ENCODE assay signal across 10 cellular contexts in the genomic region with DNA sequence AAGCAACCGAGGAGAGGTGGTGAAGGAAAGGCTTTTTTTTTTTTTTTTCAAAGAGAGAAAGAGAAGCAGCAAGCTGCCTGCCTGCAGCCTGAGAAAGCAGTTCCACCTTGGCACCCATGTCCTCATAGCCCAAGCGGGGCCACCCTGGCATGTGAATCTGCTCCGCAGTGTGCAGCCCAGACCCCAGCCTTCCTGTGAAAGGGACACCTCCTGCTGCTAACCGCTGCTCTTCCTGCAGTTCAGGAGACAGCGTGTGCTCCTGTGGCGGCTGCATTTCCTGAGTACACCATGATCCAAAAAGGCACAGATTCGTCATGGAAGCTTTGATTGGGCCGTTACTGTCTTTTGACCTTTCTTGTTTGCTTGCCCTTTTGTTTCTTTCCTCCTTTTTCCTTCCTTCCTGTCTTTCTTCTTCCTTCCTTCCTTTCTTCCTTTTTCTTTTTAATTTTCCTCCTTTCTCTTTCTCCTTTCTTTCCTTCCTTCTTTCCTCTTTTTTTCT. TPM values are rescaled to one million over a fixed set of nuclear protein-coding genes. Genes with fewer than 3 reads are reported as not detected.
DNase-seq lines count a peak whose midpoint lies in the region; ATAC-seq and TF ChIP-seq lines count a peak whose summit lies in the region.
"Had no signal": no experiment of that assay in that cellular context is flagged by ENCODE, and none has a peak within 500 bp of the region (broad histone marks: within the 10 kb centered on the region; RNA-seq: fewer than 3 reads in every experiment).

No MANE protein-coding gene starts in this region.

- H3K79me2 ChIP-seq in smooth muscle cell (ENCODE audit: low read depth), result no peaks in the 10 kb centered on the region

- no peak for ATAC-seq in HG03159 (IDR thresholded peaks at IDR 0.05; ENCODE audit: unreplicated experiment)

- no peak overlapping the region for H2AFZ ChIP-seq in smooth muscle cell (ENCODE audit: low read depth)

- H3K27ac Mint-ChIP-seq in activated naive CD4-positive, alpha-beta T cell treated with anti-CD3 and anti-CD28 coated beads, Interleukin-2, amount 50 U/mL, for 24 hours, result peak overlapping the region; percentile 96
- H3K27ac Mint-ChIP-seq in glutamatergic neuron (ENCODE audit: unreplicated experiment), result no peak overlapping the region

- peaks cover 42 to 70% (median 47%) of the 10 kb centered on the region in 11 experiments for H3K36me3 ChIP-seq in BLaER1 treated with 17β-estradiol and CSF1 and Interleukin-3, amounts not matched to agents 10 nM and 100 nM
- H3K36me3 ChIP-seq in mucosa of rectum (ENCODE audit: control insufficient read depth in 2 of 2, insufficient read depth in 2 of 2, low read length in 2 of 2) (no peaks in the 10 kb centered on the region), smooth muscle cell (ENCODE audit: low read depth) (no peaks in the 10 kb centered on the region)

- H3K27ac ChIP-seq in BLaER1 treated with 17β-estradiol and CSF1 and Interleukin-3, amounts not matched to agents 10 nM and 100 nM, result peak overlapping the region in 10 of 11 experiments; percentile 23 to 68 (median 48); a peak in 17 of 22 replicates
- H3K27ac ChIP-seq in mucosa of rectum (ENCODE audit: low read depth in 2 of 2, low read length in 2 of 2) (peak overlapping the region; percentile 40 to 44), smooth muscle cell (ENCODE audit: low read depth) (no peak overlapping the region)
- H3K27ac ChIP-seq: dorsolateral prefrontal cortex had no signal

- H3K27me3 ChIP-seq in BLaER1 treated with 17β-estradiol and CSF1 and Interleukin-3, amounts not matched to agents 10 nM and 100 nM, result no peaks in the 10 kb centered on the region
- H3K27me3 ChIP-seq in mucosa of rectum (ENCODE audit: control insufficient read depth in 2 of 2, insufficient read depth in 2 of 2, low read length in 2 of 2) (no peaks in the 10 kb centered on the region), smooth muscle cell (ENCODE audit: low read depth) (peaks cover 17% of the 10 kb centered on the region)
- H3K27me3 ChIP-seq: dorsolateral prefrontal cortex had no signal

- DNase-seq in NCI-H69 (lab: John Stamatoyannopoulos, UW) (peak; percentile 88), glutamatergic neuron (no peak), smooth muscle cell (lab: John Stamatoyannopoulos, UW; ENCODE audit: unreplicated experiment) (no peak), epidermal melanocyte (ENCODE audit: insufficient read length, low spot score) (no peak)
- DNase-seq: T1000 had no signal

- peaks cover 19% of the 10 kb centered on the region for H3K36me3 Mint-ChIP-seq in activated naive CD4-positive, alpha-beta T cell treated with anti-CD3 and anti-CD28 coated beads, Interleukin-2, amount 50 U/mL, for 24 hours
- no peaks in the 10 kb centered on the region for H3K36me3 Mint-ChIP-seq in glutamatergic neuron (ENCODE audit: unreplicated experiment)

- peaks cover 0 to 95% (median 73%) of the 10 kb centered on the region in 11 experiments; a peak in 15 of 22 replicates for H4K20me1 ChIP-seq in BLaER1 treated with 17β-estradiol and CSF1 and Interleukin-3, amounts not matched to agents 10 nM and 100 nM
- no peaks in the 10 kb centered on the region for H4K20me1 ChIP-seq in smooth muscle cell (ENCODE audit: low read depth)

- peaks cover 51 to 80% (median 62%) of the 10 kb centered on the region in 10 experiments for H3K4me1 ChIP-seq in BLaER1 treated with 17β-estradiol and CSF1 and Interleukin-3, amounts not matched to agents 10 nM and 100 nM
- H3K4me1 ChIP-seq in mucosa of rectum (ENCODE audit: control insufficient read depth in 2 of 2, insufficient read depth in 2 of 2, low read length in 2 of 2) (peaks cover 2 to 3% of the 10 kb centered on the region in 2 donors), smooth muscle cell (ENCODE audit: low read depth) (no peaks in the 10 kb centered on the region)

- peak overlapping the region in 7 of 11 experiments; percentile 6 to 47 (median 32); a peak in 8 of 22 replicates for H3K9ac ChIP-seq in BLaER1 treated with 17β-estradiol and CSF1 and Interleukin-3, amounts not matched to agents 10 nM and 100 nM
- peak overlapping the region in 1 of 2 donors; percentile 5 for H3K9ac ChIP-seq in mucosa of rectum (ENCODE audit: low read depth in 1 of 2, low read length in 2 of 2)
- no peak overlapping the region for H3K9ac ChIP-seq in smooth muscle cell (ENCODE audit: low read depth)

- 44% methylated on average over 8 of the region's 8 CpGs for WGBS in smooth muscle cell (ENCODE audit: low lambda C conversion rate)

- H3K4me1 Mint-ChIP-seq in activated naive CD4-positive, alpha-beta T cell treated with anti-CD3 and anti-CD28 coated beads, Interleukin-2, amount 50 U/mL, for 24 hours, result peaks cover 28% of the 10 kb centered on the region
- H3K4me1 Mint-ChIP-seq in glutamatergic neuron (ENCODE audit: low read depth, unreplicated experiment), result peaks cover 27% of the 10 kb centered on the region

- peak overlapping the region in 1 of 10 experiments; percentile 24; a peak in 2 of 20 replicates for H3K4me3 ChIP-seq in BLaER1 treated with 17β-estradiol and CSF1 and Interleukin-3, amounts not matched to agents 10 nM and 100 nM
- H3K4me3 ChIP-seq in mucosa of rectum (ENCODE audit: low read length in 2 of 2) (no peak overlapping the region), smooth muscle cell (no peak overlapping the region)
- H3K4me3 ChIP-seq: dorsolateral prefrontal cortex had no signal

- peak overlapping the region; percentile 67 to 96 (median 78) for H3K4me2 ChIP-seq in BLaER1 treated with 17β-estradiol and CSF1 and Interleukin-3, amounts not matched to agents 10 nM and 100 nM
- no peak overlapping the region for H3K4me2 ChIP-seq in smooth muscle cell

- H3K27me3 Mint-ChIP-seq in activated naive CD4-positive, alpha-beta T cell treated with anti-CD3 and anti-CD28 coated beads, Interleukin-2, amount 50 U/mL, for 24 hours, result no peaks in the 10 kb centered on the region
- H3K27me3 Mint-ChIP-seq in glutamatergic neuron (ENCODE audit: unreplicated experiment), result peaks cover 2% of the 10 kb centered on the region

- H3K4me3 Mint-ChIP-seq in activated naive CD4-positive, alpha-beta T cell treated with anti-CD3 and anti-CD28 coated beads, Interleukin-2, amount 50 U/mL, for 24 hours, result peak overlapping the region; percentile 79
- no peak overlapping the region for H3K4me3 Mint-ChIP-seq in glutamatergic neuron (ENCODE audit: unreplicated experiment)

- no peaks in the 10 kb centered on the region for H3K9me3 Mint-ChIP-seq in activated naive CD4-positive, alpha-beta T cell treated with anti-CD3 and anti-CD28 coated beads, Interleukin-2, amount 50 U/mL, for 24 hours
- peaks cover 1% of the 10 kb centered on the region for H3K9me3 Mint-ChIP-seq in glutamatergic neuron (ENCODE audit: unreplicated experiment)

- TF ChIP-seq CTCF in glutamatergic neuron (IDR thresholded peaks at IDR 0.05; ENCODE audit: partially characterized antibody, unreplicated experiment) (no peak), smooth muscle cell (IDR thresholded peaks at IDR 0.05; ENCODE audit: borderline replicate concordance, insufficient read depth, poor library complexity, severe bottlenecking) (no peak)

- H3F3A ChIP-seq in smooth muscle cell (ENCODE audit: low read depth), result peaks cover 4% of the 10 kb centered on the region

- H3K9me3 ChIP-seq in BLaER1 treated with 17β-estradiol and CSF1 and Interleukin-3, amounts not matched to agents 10 nM and 100 nM (replicated peaks in 1 of 11), result no peaks in the 10 kb centered on the region
- no peaks in the 10 kb centered on the region for H3K9me3 ChIP-seq in mucosa of rectum (ENCODE audit: control insufficient read depth in 2 of 2, low read length in 2 of 2)
- no peaks in the 10 kb centered on the region for H3K9me3 ChIP-seq in smooth muscle cell (replicated peaks; ENCODE audit: low read depth)

RNA-seq across cellular contexts. Expression of gene IKZF1, which starts 38.1 kb away (rescaled TPM):
- total RNA-seq in glutamatergic neuron (ENCODE audit: unreplicated experiment) (1.1 TPM), smooth muscle cell (not detected in 2 replicates)
- polyA plus RNA-seq in smooth muscle cell, result not detected in 2 replicates
